ENCODE assay signal across 24 cellular contexts in genomic region chr7:52747817-52748216, GRCh38.
A peak's percentile ranks its signal among the peaks of the same experiment; 100 is the strongest.
DNase-seq lines count a peak whose midpoint lies in the region; ATAC-seq, FAIRE-seq and TF ChIP-seq lines count a peak whose summit lies in the region.
"Had no signal": no experiment of that assay in that cellular context is flagged by ENCODE, and none has a peak within 500 bp of the region (broad histone marks: within the 10 kb centered on the region; RNA-seq: fewer than 3 reads in every experiment).

No MANE protein-coding gene starts in this region.

- H3K4me1 ChIP-seq in HepG2 (ENCODE audit: insufficient read depth, low read length) = no peaks in the 10 kb centered on the region
- no peaks in the 10 kb centered on the region for H3K4me1 ChIP-seq in right lobe of liver
- H3K4me1 ChIP-seq in H1 (replicated peaks in 1 of 4; ENCODE audit: control insufficient read depth in 3 of 4, insufficient read depth in 4 of 4, low read length in 3 of 4) = no peaks in the 10 kb centered on the region
- H3K4me1 ChIP-seq: A549; BLaER1 treated with 17β-estradiol and CSF1 and Interleukin-3, amounts not matched to agents 10 nM and 100 nM; Caco-2 had no signal

- H2BK15ac ChIP-seq in H1 (ENCODE audit: low read length) = no peak overlapping the region

- in situ Hi-C loops in HepG2 (cut with HindIII; ENCODE audit: extremely low pct_ligation_motif_present, low pct_unique_long_range_greater_than_20kb) = no loop called here

- no peak for TF ChIP-seq RAD21 in HepG2 (CRISPR knock-in tag; IDR thresholded peaks at IDR 0.05)
- no peak for TF ChIP-seq RAD21 in H1 (IDR thresholded peaks at IDR 0.05 in 1 of 2, conservative IDR thresholded peaks at IDR 0.05 in 1 of 2; ENCODE audit: low read depth in 2 of 2, low read length in 2 of 2)

- POLR2A ChIA-PET in HepG2 (lab: Yijun Ruan, JAX) (no interaction called here), H1 (lab: Charles Lee; ENCODE audit: partially characterized antibody) (no interaction called here)

- H3K4me3 ChIP-seq in HepG2 (replicated peaks in 1 of 3; ENCODE audit: insufficient read depth in 1 of 3, low read depth in 2 of 3, low read length in 3 of 3) (no peak overlapping the region), right lobe of liver (no peak overlapping the region), H1 (ENCODE audit: extremely low read depth in 1 of 4, insufficient read depth in 2 of 4, low read depth in 3 of 4, low read length in 4 of 4) (no peak overlapping the region)
- H3K4me3 ChIP-seq: A549; BLaER1 treated with 17β-estradiol and CSF1 and Interleukin-3, amounts not matched to agents 10 nM and 100 nM; GM12878 had no signal

- no peak overlapping the region for H2AK5ac ChIP-seq in H1 (ENCODE audit: low read depth, low read length)

- no peak overlapping the region for H4K91ac ChIP-seq in H1 (replicated peaks; ENCODE audit: insufficient read length, low read length)

- H3K27ac ChIP-seq in HepG2 (ENCODE audit: extremely low read length, insufficient read depth, low read length) (no peak overlapping the region), right lobe of liver (no peak overlapping the region), H1 (ENCODE audit: low read depth, low read length) (no peak overlapping the region)
- H3K27ac ChIP-seq: 22Rv1; A549; BLaER1 treated with 17β-estradiol and CSF1 and Interleukin-3, amounts not matched to agents 10 nM and 100 nM; C4-2B had no signal

- H3K79me1 ChIP-seq in H1 (ENCODE audit: low read depth, low read length) = no peaks in the 10 kb centered on the region

- intact Hi-C loops in HepG2 (cut with micrococcal nuclease; ENCODE audit: unreplicated experiment) = no loop called here
- intact Hi-C loops in right lobe of liver (cut with DNase I) = no loop called here

- H2BK5ac ChIP-seq in H1 (ENCODE audit: low read depth, low read length) = no peak overlapping the region

- no peak overlapping the region for H3K18ac ChIP-seq in H1 (ENCODE audit: extremely low read depth, low read length)

- WGBS in HepG2 (ENCODE audit: low lambda C conversion rate) = under 1% methylated on average over 3 of the region's 3 CpGs
- WGBS in right lobe of liver (ENCODE audit: insufficient coverage, low coverage, low lambda C conversion rate, missing lambda C conversion rate) = 49% methylated on average over 3 of the region's 3 CpGs
- WGBS in H1 (ENCODE audit: extremely low coverage in 1 of 2, insufficient coverage in 1 of 2, insufficient read length in 1 of 2, insufficient replicate concordance in 2 of 2, low coverage in 1 of 2, low lambda C conversion rate in 2 of 2, missing lambda C conversion rate in 1 of 2), 2 experiments = 94% methylated on average over 3 of the region's 3 CpGs; no CpG with 5 or more reads in 1 of the 2 experiments

- FAIRE-seq in HepG2 (lab: Jason Lieb, UNC) = no peak
- FAIRE-seq in H1 (lab: Jason Lieb, UNC) = no peak
- FAIRE-seq: A549, GM12878, GM12892, GM18507 had no signal

- CTCF ChIA-PET in HepG2 (lab: Yijun Ruan, JAX; ENCODE audit: low intra/inter-chr PET ratio, low total read pairs) (no interaction called here), H1 (lab: Charles Lee; ENCODE audit: partially characterized antibody) (no interaction called here)

- no peak overlapping the region for H3K56ac ChIP-seq in H1 (replicated peaks; ENCODE audit: insufficient read length, low read depth, low read length)

- H3K9me3 ChIP-seq in HepG2 (ENCODE audit: low read length) (peaks cover 38% of the 10 kb centered on the region), right lobe of liver (no peaks in the 10 kb centered on the region), H1 (ENCODE audit: insufficient read depth in 2 of 2, low read depth in 1 of 2, low read length in 1 of 2) (no peaks in the 10 kb centered on the region)
- H3K9me3 ChIP-seq: A549; BLaER1 treated with 17β-estradiol and CSF1 and Interleukin-3, amounts not matched to agents 10 nM and 100 nM; Caco-2 had no signal

- no peak overlapping the region for H2AFZ ChIP-seq in HepG2 (ENCODE audit: low read length)
- H2AFZ ChIP-seq in H1 (ENCODE audit: low read length) = no peak overlapping the region

- H3K9ac ChIP-seq in HepG2 (ENCODE audit: insufficient read depth, low read depth, low read length) (no peak overlapping the region), H1 (replicated peaks in 1 of 4; ENCODE audit: extremely low read depth in 1 of 4, low read depth in 3 of 4, low read length in 3 of 4) (no peak overlapping the region)
- H3K9ac ChIP-seq: BLaER1 treated with 17β-estradiol and CSF1 and Interleukin-3, amounts not matched to agents 10 nM and 100 nM had no signal

- H3K36me3 ChIP-seq in HepG2 (replicated peaks in 1 of 2; ENCODE audit: control insufficient read depth in 1 of 2, insufficient read depth in 2 of 2, low read length in 2 of 2) = no peaks in the 10 kb centered on the region
- no peaks in the 10 kb centered on the region for H3K36me3 ChIP-seq in right lobe of liver
- no peaks in the 10 kb centered on the region for H3K36me3 ChIP-seq in H1 (ENCODE audit: control insufficient read depth in 2 of 4, insufficient read depth in 4 of 4, low read length in 3 of 4)
- H3K36me3 ChIP-seq: BLaER1 treated with 17β-estradiol and CSF1 and Interleukin-3, amounts not matched to agents 10 nM and 100 nM had no signal

- no peaks in the 10 kb centered on the region for H3K27me3 ChIP-seq in HepG2 (ENCODE audit: control insufficient read depth in 1 of 2, insufficient read depth in 2 of 2, low read length in 2 of 2)
- H3K27me3 ChIP-seq in right lobe of liver = no peaks in the 10 kb centered on the region
- H3K27me3 ChIP-seq in H1 (replicated peaks in 1 of 4; ENCODE audit: control insufficient read depth in 3 of 4, extremely low read depth in 1 of 4, insufficient read depth in 3 of 4, low read length in 3 of 4) = no peaks in the 10 kb centered on the region
- H3K27me3 ChIP-seq: BLaER1 treated with 17β-estradiol and CSF1 and Interleukin-3, amounts not matched to agents 10 nM and 100 nM had no signal

- H2BK12ac ChIP-seq in H1 (ENCODE audit: low read depth, low read length) = no peak overlapping the region

- H2BK120ac ChIP-seq in H1 (replicated peaks; ENCODE audit: low read depth, low read length) = no peak overlapping the region

- H3K23me2 ChIP-seq in H1 (ENCODE audit: low read depth, low read length) = no peaks in the 10 kb centered on the region

- DNase-seq in HepG2 (ENCODE audit: low spot score) = no peak
- no peak for DNase-seq in right lobe of liver
- no peak for DNase-seq in H1 (ENCODE audit: low read depth in 1 of 2, low spot score in 2 of 2)
- no peak for DNase-seq in D341Med (ENCODE audit: low spot score)
- DNase-seq: AML-193; Caco-2; Calu3; CD4-positive, alpha-beta T cell; CD8-positive, alpha-beta T cell; DMS 273 treated with DMSO at 0.1 percent for 48 hours; DMS153; DMS53; DMS79; DND-41; EL; GDM1 had no signal

- H3K14ac ChIP-seq in H1 (ENCODE audit: insufficient read length) = no peak overlapping the region

- no peak overlapping the region for H4K5ac ChIP-seq in H1 (ENCODE audit: insufficient read length, low read depth, low read length)

- TF ChIP-seq CTCF in HepG2 (CRISPR knock-in tag; IDR thresholded peaks at IDR 0.05) = no peak
- no peak for TF ChIP-seq CTCF in right lobe of liver (IDR thresholded peaks at IDR 0.05)
- TF ChIP-seq CTCF in H1 (IDR thresholded peaks at IDR 0.05; ENCODE audit: control extremely low read depth in 1 of 3, insufficient read depth in 1 of 3, low read depth in 1 of 3, low read length in 3 of 3) = no peak

- H2BK20ac ChIP-seq in H1 (ENCODE audit: low read length) = no peak overlapping the region

- H4K20me1 ChIP-seq in HepG2 (ENCODE audit: insufficient read depth, low read length) (no peaks in the 10 kb centered on the region), H1 (replicated peaks in 1 of 2; ENCODE audit: control insufficient read depth in 1 of 2, insufficient read depth in 2 of 2, low read length in 2 of 2) (no peaks in the 10 kb centered on the region)
- H4K20me1 ChIP-seq: BLaER1 treated with 17β-estradiol and CSF1 and Interleukin-3, amounts not matched to agents 10 nM and 100 nM had no signal

- no peak overlapping the region for H3K4ac ChIP-seq in H1 (replicated peaks; ENCODE audit: insufficient read length, low read depth, low read length)

- H3K23ac ChIP-seq in H1 (ENCODE audit: insufficient read length) = no peak overlapping the region

- no peak overlapping the region for H4K8ac ChIP-seq in H1 (ENCODE audit: extremely low read depth, insufficient read depth, low read length)

- TF ChIP-seq EP300 in HepG2 (IDR thresholded peaks at IDR 0.05; ENCODE audit: low read depth in 2 of 2, low read length in 2 of 2) = no peak
- no peak for TF ChIP-seq EP300 in HepG2 (CRISPR knock-in tag; IDR thresholded peaks at IDR 0.05; ENCODE audit: borderline replicate concordance)
- TF ChIP-seq EP300 in H1 (IDR thresholded peaks at IDR 0.05; ENCODE audit: borderline replicate concordance in 1 of 2, low read depth in 2 of 2, low read length in 2 of 2) = no peak

- TF ChIP-seq POLR2A in HepG2 (IDR thresholded peaks at IDR 0.05; ENCODE audit: insufficient read depth in 1 of 2, low read depth in 2 of 2, low read length in 2 of 2) = no peak
- no peak for TF ChIP-seq POLR2A in right lobe of liver (IDR thresholded peaks at IDR 0.05)
- TF ChIP-seq POLR2A in H1 (IDR thresholded peaks at IDR 0.05; ENCODE audit: control extremely low read depth in 1 of 2, low read depth in 2 of 2, low read length in 2 of 2) = no peak

- ATAC-seq in HepG2 (no peak), right lobe of liver (no peak), HG03175 (IDR thresholded peaks at IDR 0.05; ENCODE audit: unreplicated experiment) (no peak)
- ATAC-seq: A549; CD8-positive, alpha-beta T cell; GM12878 had no signal

- H3K4me2 ChIP-seq in HepG2 (ENCODE audit: low read depth, low read length) (no peak overlapping the region), H1 (ENCODE audit: insufficient read depth in 1 of 2, low read depth in 2 of 2, low read length in 2 of 2) (no peak overlapping the region)
- H3K4me2 ChIP-seq: A549; BLaER1 treated with 17β-estradiol and CSF1 and Interleukin-3, amounts not matched to agents 10 nM and 100 nM had no signal

- no TSS peak for BruUV-seq in HepG2 (replicated peaks; lab: Mats Ljungman, UMichigan)

- H3K79me2 ChIP-seq in HepG2 (ENCODE audit: insufficient read depth, low read length) (no peaks in the 10 kb centered on the region), H1 (ENCODE audit: control insufficient read depth in 1 of 2, insufficient read depth in 2 of 2, low read length in 2 of 2) (no peaks in the 10 kb centered on the region)

TF ChIP-seq in HepG2, 621 proteins besides CTCF, POLR2A, EP300 and RAD21:
- TF ChIP-seq TCF12 (IDR thresholded peaks at IDR 0.05) = no peak
- no peak for TF ChIP-seq TCF12 (CRISPR knock-in tag; IDR thresholded peaks at IDR 0.05)
- peak; percentile 72 for TF ChIP-seq CEBPB (IDR thresholded peaks at IDR 0.05; ENCODE audit: borderline replicate concordance, low read depth, low read length)
- no peak for TF ChIP-seq ZNF335 (CRISPR knock-in tag; IDR thresholded peaks at IDR 0.05)

TF ChIP-seq in H1, 55 proteins besides CTCF, POLR2A, EP300 and RAD21 (continues in another document):
- TF ChIP-seq CEBPB (IDR thresholded peaks at IDR 0.05; ENCODE audit: low read depth, low read length) = peak; percentile 66; the same call in 1 of the 2 replicates

Comparison
In these comparisons a context has a peak if more than half of its experiments do, and no peak if none do; other contexts are left out.
1. Of the 41 proteins assayed by ChIP-seq in both HepG2 and H1: peak only in HepG2: none; only in H1: none; in both: CEBPB; in neither: 40.